In the genomic region with DNA sequence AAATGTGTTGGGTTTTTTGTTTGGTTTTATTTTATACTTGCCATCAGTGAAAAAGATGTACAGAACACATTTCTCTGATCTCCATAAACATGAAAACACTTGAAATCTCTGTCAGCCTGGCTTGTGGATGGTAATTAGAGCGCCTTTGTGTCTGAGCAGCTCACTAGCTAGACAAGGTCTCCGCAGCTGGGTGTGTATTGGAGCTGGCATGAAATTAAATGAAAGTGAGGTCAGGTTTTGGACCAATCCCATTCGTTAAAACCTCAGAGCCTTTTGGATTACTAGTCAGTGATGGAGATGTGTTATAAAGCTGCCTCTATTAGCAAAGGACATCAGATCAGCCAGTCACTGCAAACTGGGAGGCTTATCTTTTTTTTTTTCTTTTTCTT, we compare ENCODE assay signal across 11 cellular contexts. TPM values are rescaled to one million over a fixed set of nuclear protein-coding genes. Genes with fewer than 3 reads are reported as not detected.
A peak's percentile ranks its signal among the peaks of the same experiment; 100 is the strongest.
DNase-seq lines count a peak whose midpoint lies in the region; ATAC-seq and TF ChIP-seq lines count a peak whose summit lies in the region.
"Had no signal": no experiment of that assay in that cellular context is flagged by ENCODE, and none has a peak within 500 bp of the region (broad histone marks: within the 10 kb centered on the region; RNA-seq: fewer than 3 reads in every experiment).

No MANE protein-coding gene starts in this region.

- POLR2A ChIA-PET in CD4-positive, alpha-beta T cell (lab: Charles Lee): interaction anchor here (1.3 to 3.2 kb wide), 2 partner anchors 10 to 12 kb away, joined by 5 to 18 read pairs; a partner anchor contains a TSS

- H3K27me3 Mint-ChIP-seq in CD4-positive, alpha-beta T cell: no peaks in the 10 kb centered on the region
- H3K27me3 Mint-ChIP-seq in IgD-negative memory B cell: no peaks in the 10 kb centered on the region
- H3K27me3 Mint-ChIP-seq in activated naive CD8-positive, alpha-beta T cell treated with anti-CD3 and anti-CD28 coated beads, Interleukin-2, amount 50 U/mL, for 24 hours: no peaks in the 10 kb centered on the region

- CTCF ChIA-PET in CD4-positive, alpha-beta T cell (lab: Charles Lee): interaction anchor here (1.1 kb wide), 1 partner anchor 43 kb away, joined by 3 read pairs; no protein-coding TSS in a partner anchor

- peaks cover 43% of the 10 kb centered on the region for H3K4me1 Mint-ChIP-seq in CD4-positive, alpha-beta T cell (ENCODE audit: low read depth)
- H3K4me1 Mint-ChIP-seq in IgD-negative memory B cell: peaks cover 23 to 34% (median 25%) of the 10 kb centered on the region in 3 donors
- H3K4me1 Mint-ChIP-seq in activated naive CD8-positive, alpha-beta T cell treated with anti-CD3 and anti-CD28 coated beads, Interleukin-2, amount 50 U/mL, for 24 hours: peaks cover 32% of the 10 kb centered on the region

- H3K4me3 Mint-ChIP-seq in CD4-positive, alpha-beta T cell: peak overlapping the region; percentile 97
- H3K4me3 Mint-ChIP-seq in IgD-negative memory B cell: peak overlapping the region; percentile 60 to 98 (median 90)
- H3K4me3 Mint-ChIP-seq in activated naive CD8-positive, alpha-beta T cell treated with anti-CD3 and anti-CD28 coated beads, Interleukin-2, amount 50 U/mL, for 24 hours: peak overlapping the region; percentile 80

- no peak for ATAC-seq in CD4-positive, alpha-beta T cell (ENCODE audit: poor library complexity)
- no peak for ATAC-seq in activated naive CD8-positive, alpha-beta T cell treated with anti-CD3 and anti-CD28 coated beads, Interleukin-2, amount 50 U/mL, for 24 hours
- ATAC-seq in HG02870 (IDR thresholded peaks at IDR 0.05; ENCODE audit: unreplicated experiment): no peak
- ATAC-seq in Right ventricle myocardium superior (ENCODE audit: poor library complexity): no peak
- ATAC-seq in HG02610 (IDR thresholded peaks at IDR 0.05; ENCODE audit: unreplicated experiment): no peak

- peaks cover 5 to 20% of the 10 kb centered on the region in 2 donors for H3K4me1 ChIP-seq in muscle layer of duodenum (ENCODE audit: control insufficient read depth in 1 of 2, insufficient read depth in 2 of 2, low read length in 2 of 2)

- no peak for DNase-seq in CD4-positive, alpha-beta T cell
- no peak for DNase-seq in activated naive CD8-positive, alpha-beta T cell treated with anti-CD3 and anti-CD28 coated beads, Interleukin-2, amount 50 U/mL, for 24 hours
- no peak for DNase-seq in Right ventricle myocardium superior
- no peak for DNase-seq in cerebellum (ENCODE audit: low spot score)
- DNase-seq: islet precursor cell, uterus had no signal

- H3K27ac ChIP-seq in CD4-positive, alpha-beta T cell (ENCODE audit: low read depth, low read length): no peak overlapping the region
- peak overlapping the region; percentile 75 for H3K27ac ChIP-seq in muscle layer of duodenum (ENCODE audit: low read length)
- H3K27ac ChIP-seq: epithelial cell of prostate, uterus had no signal

- no peaks in the 10 kb centered on the region for H3K9me3 Mint-ChIP-seq in CD4-positive, alpha-beta T cell
- no peaks in the 10 kb centered on the region for H3K9me3 Mint-ChIP-seq in IgD-negative memory B cell
- H3K9me3 Mint-ChIP-seq in activated naive CD8-positive, alpha-beta T cell treated with anti-CD3 and anti-CD28 coated beads, Interleukin-2, amount 50 U/mL, for 24 hours: no peaks in the 10 kb centered on the region

- peaks cover 19% of the 10 kb centered on the region for H3K36me3 Mint-ChIP-seq in CD4-positive, alpha-beta T cell (ENCODE audit: low read depth)
- H3K36me3 Mint-ChIP-seq in IgD-negative memory B cell: no peaks in the 10 kb centered on the region
- no peaks in the 10 kb centered on the region for H3K36me3 Mint-ChIP-seq in activated naive CD8-positive, alpha-beta T cell treated with anti-CD3 and anti-CD28 coated beads, Interleukin-2, amount 50 U/mL, for 24 hours (ENCODE audit: low read depth)

- H3K4me3 ChIP-seq in muscle layer of duodenum (ENCODE audit: low read depth in 1 of 2, low read length in 2 of 2): peak overlapping the region; percentile 51 to 84

- intact Hi-C loops in CD4-positive, alpha-beta T cell (cut with DNase I, micrococcal nuclease): no loop called here
- intact Hi-C loops in Right ventricle myocardium superior (cut with DNase I): no loop called here

- no peaks in the 10 kb centered on the region for H3K27me3 ChIP-seq in CD4-positive, alpha-beta T cell (ENCODE audit: control insufficient read depth, insufficient read depth, low read length)
- no peaks in the 10 kb centered on the region for H3K27me3 ChIP-seq in muscle layer of duodenum (ENCODE audit: low read depth, low read length)
- H3K27me3 ChIP-seq: uterus had no signal

- H3K36me3 ChIP-seq in muscle layer of duodenum (ENCODE audit: control insufficient read depth in 1 of 2, insufficient read depth in 2 of 2, low read length in 2 of 2): no peaks in the 10 kb centered on the region
- H3K36me3 ChIP-seq: uterus had no signal

- no peaks in the 10 kb centered on the region for H3K9me3 ChIP-seq in CD4-positive, alpha-beta T cell (ENCODE audit: control insufficient read depth, low read length)
- no peaks in the 10 kb centered on the region for H3K9me3 ChIP-seq in muscle layer of duodenum (ENCODE audit: control insufficient read depth in 1 of 2, low read length in 2 of 2)
- H3K9me3 ChIP-seq: uterus had no signal

- TF ChIP-seq CTCF in CD4-positive, alpha-beta T cell (IDR thresholded peaks at IDR 0.05): no peak

- H3K27ac Mint-ChIP-seq in CD4-positive, alpha-beta T cell: peak overlapping the region; percentile 89
- H3K27ac Mint-ChIP-seq in IgD-negative memory B cell: peak overlapping the region in 2 of 3 donors; percentile 14 to 99
- H3K27ac Mint-ChIP-seq in activated naive CD8-positive, alpha-beta T cell treated with anti-CD3 and anti-CD28 coated beads, Interleukin-2, amount 50 U/mL, for 24 hours: no peak overlapping the region

RNA-seq across cellular contexts. Expression of a gene that starts 2.7 kb away (rescaled TPM):
- total RNA-seq in CD4-positive, alpha-beta T cell: 10 to 100 TPM; 45.2 to 45.5 TPM
- polyA plus RNA-seq in IgD-negative memory B cell: 6.2 TPM
- total RNA-seq in Right ventricle myocardium superior (5.3 TPM), cerebellum (2.6 TPM)

RNA-seq across cellular contexts. Expression of a gene that starts 12.7 kb away (rescaled TPM):
- total RNA-seq in CD4-positive, alpha-beta T cell: 10 to 100 TPM; 27.0 to 27.6 TPM
- 7.3 TPM for polyA plus RNA-seq in IgD-negative memory B cell
- total RNA-seq in Right ventricle myocardium superior (8.4 TPM), cerebellum (7.5 TPM)

RNA-seq across cellular contexts. Expression of a gene that starts 29.4 kb away (rescaled TPM):
- 1 to 10 TPM; 6.9 to 8.8 TPM for total RNA-seq in CD4-positive, alpha-beta T cell
- 7.3 TPM for polyA plus RNA-seq in IgD-negative memory B cell
- total RNA-seq in Right ventricle myocardium superior: 5.9 TPM
- 14.1 TPM for total RNA-seq in cerebellum
